15 cellular contexts compared by ENCODE assay signal in the genomic region with DNA sequence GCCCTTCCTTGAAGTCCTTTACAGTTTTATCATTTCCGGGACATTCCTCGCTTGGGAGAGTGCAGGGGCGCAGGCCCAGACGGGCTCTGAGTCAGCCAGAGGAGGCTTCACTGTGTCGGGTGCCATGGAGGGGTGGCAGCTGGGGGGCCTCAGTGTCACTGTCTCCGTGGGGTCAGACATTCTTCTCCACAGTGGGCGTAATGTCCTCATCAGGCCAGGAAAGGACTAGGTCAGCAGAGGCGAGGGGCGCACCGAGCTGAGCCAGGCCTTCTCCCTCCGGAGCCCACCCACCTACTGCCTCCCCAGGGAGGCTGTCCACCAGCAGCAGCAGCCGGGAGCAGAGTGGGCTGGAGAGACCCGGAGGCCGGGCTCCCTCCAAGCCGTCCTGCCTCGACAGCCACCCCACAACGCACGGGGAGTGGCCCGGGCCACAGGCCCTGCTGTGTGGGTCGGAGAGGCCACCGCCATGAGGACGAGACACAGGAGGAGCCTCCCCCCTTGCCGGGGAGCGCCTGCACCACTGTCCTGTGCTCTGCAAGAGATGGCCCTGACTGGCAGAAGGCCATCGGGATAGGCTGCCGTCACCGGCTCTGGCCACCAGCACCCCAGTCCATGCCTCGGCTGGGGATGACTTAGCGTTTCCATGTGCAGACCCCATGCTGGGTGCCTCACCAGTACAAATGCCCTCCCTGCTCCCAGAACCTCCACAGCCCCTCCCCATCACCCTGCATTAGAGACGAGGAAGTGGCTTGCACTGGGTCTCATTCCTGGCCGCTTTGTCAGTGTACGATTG. TPM values are rescaled to one million over a fixed set of nuclear protein-coding genes. Genes with fewer than 3 reads are reported as not detected.
DNase-seq lines count a peak whose midpoint lies in the region; ATAC-seq and TF ChIP-seq lines count a peak whose summit lies in the region.
"Had no signal": no experiment of that assay in that cellular context is flagged by ENCODE, and none has a peak within 500 bp of the region (broad histone marks: within the 10 kb centered on the region; RNA-seq: fewer than 3 reads in every experiment).

No MANE protein-coding gene starts in this region.

- H3K9me3 Mint-ChIP-seq in activated CD4-positive, alpha-beta T cell treated with anti-CD3 and anti-CD28 coated beads for 36 hours (ENCODE audit: low read depth): no peaks in the 10 kb centered on the region

- no peak for TF ChIP-seq CTCF in cardiac fibroblast (IDR thresholded peaks at IDR 0.05; ENCODE audit: low read depth, low read length)
- TF ChIP-seq CTCF in upper lobe of left lung (IDR thresholded peaks at IDR 0.05): no peak
- TF ChIP-seq CTCF in omental fat pad (IDR thresholded peaks at IDR 0.05): no peak
- no peak for TF ChIP-seq CTCF in OCI-LY7 (conservative IDR thresholded peaks at IDR 0.05; ENCODE audit: low read length)

- H3K27me3 ChIP-seq in upper lobe of left lung: no peaks in the 10 kb centered on the region
- H3K27me3 ChIP-seq: MG63 had no signal

- ATAC-seq in activated CD4-positive, alpha-beta T cell treated with anti-CD3 and anti-CD28 coated beads for 36 hours: no peak
- ATAC-seq in upper lobe of left lung (ENCODE audit: low FRiP score in 2 of 2) (peak in 1 of 2 donors; percentile 9), omental fat pad (ENCODE audit: low FRiP score) (no peak)
- ATAC-seq: left lobe of liver had no signal

- no peaks in the 10 kb centered on the region for H3K9me3 ChIP-seq in upper lobe of left lung
- H3K9me3 ChIP-seq in OCI-LY7 (ENCODE audit: low read length): no peaks in the 10 kb centered on the region
- H3K9me3 ChIP-seq: MG63, thoracic aorta had no signal

- no peak overlapping the region for H3K4me3 ChIP-seq in cardiac fibroblast (replicated peaks in 1 of 2; ENCODE audit: low read depth in 2 of 2, low read length in 2 of 2)
- H3K4me3 ChIP-seq in upper lobe of left lung: no peak overlapping the region
- H3K4me3 ChIP-seq in OCI-LY7 (ENCODE audit: low read depth, low read length, poor library complexity, severe bottlenecking): no peak overlapping the region
- H3K4me3 ChIP-seq: MG63, thoracic aorta had no signal

- peaks cover 29% of the 10 kb centered on the region for H3K4me1 Mint-ChIP-seq in activated CD4-positive, alpha-beta T cell treated with anti-CD3 and anti-CD28 coated beads for 36 hours

- no peak overlapping the region for H2AFZ ChIP-seq in OCI-LY7 (ENCODE audit: low read length)

- H3K36me3 ChIP-seq in upper lobe of left lung (no peaks in the 10 kb centered on the region), OCI-LY7 (ENCODE audit: insufficient read depth, low read length) (no peaks in the 10 kb centered on the region)
- H3K36me3 ChIP-seq: MG63, thoracic aorta had no signal

- H4K20me1 ChIP-seq in OCI-LY7 (ENCODE audit: insufficient read depth, low read length): no peaks in the 10 kb centered on the region

- CTCF ChIA-PET in activated CD4-positive, alpha-beta T cell treated with anti-CD3 and anti-CD28 coated beads for 36 hours (lab: Charles Lee): interaction anchor here (0.6 to 1.0 kb wide), 4 partner anchors 15 to 123 kb away, joined by 3 read pairs; no protein-coding TSS in a partner anchor
- CTCF ChIA-PET in OCI-LY7 (lab: Charles Lee; ENCODE audit: unreplicated experiment): no interaction called here

- no peak for TF ChIP-seq EP300 in upper lobe of left lung (IDR thresholded peaks at IDR 0.05)

- H3K27me3 Mint-ChIP-seq in activated CD4-positive, alpha-beta T cell treated with anti-CD3 and anti-CD28 coated beads for 36 hours: no peaks in the 10 kb centered on the region

- no TSS peak for BruUV-seq in OCI-LY7 (replicated peaks; lab: Mats Ljungman, UMichigan)

- intact Hi-C loops in activated CD4-positive, alpha-beta T cell treated with anti-CD3 and anti-CD28 coated beads for 36 hours (cut with DNase I, micrococcal nuclease): no loop called here
- intact Hi-C loops in OCI-LY7 (cut with micrococcal nuclease; ENCODE audit: unreplicated experiment): no loop called here

- no peak overlapping the region for H3K4me3 Mint-ChIP-seq in activated CD4-positive, alpha-beta T cell treated with anti-CD3 and anti-CD28 coated beads for 36 hours

- POLR2A ChIA-PET in activated CD4-positive, alpha-beta T cell treated with anti-CD3 and anti-CD28 coated beads for 36 hours (lab: Charles Lee): no interaction called here
- POLR2A ChIA-PET in OCI-LY7 (lab: Charles Lee): no interaction called here

- no peaks in the 10 kb centered on the region for H3K79me2 ChIP-seq in OCI-LY7 (ENCODE audit: insufficient read depth, low read depth, low read length)

- 82 to 95% methylated on average over 7 to 31 of the region's 32 CpGs for WGBS in upper lobe of left lung, 2 donors

- H3K27ac ChIP-seq in upper lobe of left lung (peak overlapping the region; percentile 12 to 73 (median 52)), OCI-LY7 (ENCODE audit: low read depth, low read length, poor library complexity, severe bottlenecking) (no peak overlapping the region)
- H3K27ac ChIP-seq: thoracic aorta had no signal

- TF ChIP-seq POLR2A in upper lobe of left lung (IDR thresholded peaks at IDR 0.05): no peak

- H3K9me2 ChIP-seq in OCI-LY7 (ENCODE audit: insufficient read depth, low read length): no peaks in the 10 kb centered on the region

- DNase-seq in activated CD4-positive, alpha-beta T cell treated with anti-CD3 and anti-CD28 coated beads for 36 hours: peak; percentile 1
- no peak for DNase-seq in activated CD4-positive, alpha-beta T cell treated with anti-CD3 and anti-CD28 coated beads, Interleukin-2, amount 50 U/mL, for 1 hour
- peak; percentile 91 to 94 for DNase-seq in cardiac fibroblast (ENCODE audit: low read depth in 2 of 2)
- DNase-seq in kidney tubule cell (ENCODE audit: low spot score): peak; percentile 4
- peak in 1 of 2 donors; percentile 76 for DNase-seq in upper lobe of left lung
- DNase-seq in amniotic stem cell (lab: John Stamatoyannopoulos, UW): no peak
- DNase-seq in omental fat pad (ENCODE audit: low spot score): no peak
- no peak for DNase-seq in OCI-LY7 (ENCODE audit: low spot score)
- DNase-seq: 8988T, cerebellar nuclear complex, foreskin fibroblast, MG63, NCI-H446 treated with DMSO at 0.1 percent for 48 hours had no signal

- no peak overlapping the region for H3K27ac Mint-ChIP-seq in activated CD4-positive, alpha-beta T cell treated with anti-CD3 and anti-CD28 coated beads for 36 hours

- H3K36me3 Mint-ChIP-seq in activated CD4-positive, alpha-beta T cell treated with anti-CD3 and anti-CD28 coated beads for 36 hours (ENCODE audit: low read depth): no peaks in the 10 kb centered on the region

- H3K4me1 ChIP-seq in upper lobe of left lung: peaks cover 4 to 28% (median 15%) of the 10 kb centered on the region in 4 donors
- H3K4me1 ChIP-seq in OCI-LY7 (ENCODE audit: insufficient read depth, low read length, poor library complexity, severe bottlenecking): peaks cover 60% of the 10 kb centered on the region

- no peak overlapping the region for H3K4me2 ChIP-seq in OCI-LY7 (ENCODE audit: low read length)

RNA-seq across cellular contexts. Expression of a gene that starts 26.5 kb away (rescaled TPM):
- total RNA-seq in activated CD4-positive, alpha-beta T cell treated with anti-CD3 and anti-CD28 coated beads for 36 hours: 1 to 10 TPM; 7.8 to 8.2 TPM
- total RNA-seq in upper lobe of left lung (10 to 100 TPM in 2 of 6 donors, 1 to 10 TPM in 3, under 1 TPM in 1; 0.79 to 37.7 (median 4.2) TPM), omental fat pad (1 to 10 TPM in 3 of 4 donors, under 1 TPM in 1; 0.56 to 6.9 (median 1.8) TPM), OCI-LY7 (2022) (39.4 and 42.8 TPM in 2 replicates)
- 52.3 and 60.8 TPM in 2 replicates for total RNA-seq in OCI-LY7 (2014; rRNA removed; shearing (Covaris generic))

Comparison
In these comparisons a context has a peak if more than half of its experiments do, and no peak if none do; other contexts are left out.
1. DNase-seq: peak in activated CD4-positive, alpha-beta T cell treated with anti-CD3 and anti-CD28 coated beads for 36 hours (single experiment), cardiac fibroblast (2 of 2) and kidney tubule cell (single experiment); none in activated CD4-positive, alpha-beta T cell treated with anti-CD3 and anti-CD28 coated beads, Interleukin-2, amount 50 U/mL, for 1 hour (single experiment), amniotic stem cell (single experiment), omental fat pad (single experiment) and OCI-LY7 (single experiment).